ENCODE assay signal across 1 cellular context in the genomic region with DNA sequence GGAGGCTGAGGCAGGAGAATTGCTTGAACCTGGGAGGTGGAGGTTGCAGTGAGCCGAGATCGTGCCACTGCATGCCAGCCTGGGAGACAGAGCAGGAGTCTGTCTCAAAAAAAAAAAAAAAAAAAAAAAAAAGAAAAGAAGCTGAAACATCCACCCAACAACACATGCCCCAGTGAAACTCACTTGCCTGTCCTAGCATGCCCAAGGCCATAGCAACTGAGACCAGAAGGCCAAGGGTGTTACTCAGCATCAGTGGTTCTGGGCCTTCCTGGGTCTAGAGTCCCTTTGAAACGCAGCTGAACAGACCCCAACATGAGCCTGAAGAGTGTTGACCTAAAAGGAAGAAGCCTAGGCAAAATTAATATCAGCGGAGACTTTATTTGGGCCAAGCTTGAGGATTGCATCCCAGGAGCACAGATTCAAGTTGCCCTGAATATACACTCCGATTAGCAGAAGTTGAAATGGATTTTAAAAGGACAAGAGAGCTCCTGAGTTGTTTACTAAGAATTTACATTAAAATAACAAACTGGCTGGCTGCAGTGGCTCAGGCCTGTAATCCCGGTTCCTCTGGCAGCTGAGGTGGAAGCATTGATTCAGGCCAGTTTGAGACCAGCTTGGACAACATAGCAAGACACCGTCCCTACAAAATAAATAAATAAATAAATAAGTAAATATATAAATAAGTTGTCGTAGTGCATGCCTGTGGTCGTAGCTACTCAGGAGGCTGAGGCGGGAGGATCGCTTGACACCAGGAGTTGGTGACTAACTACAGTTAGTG.
TF ChIP-seq lines count a peak whose summit lies in the region.

No MANE protein-coding gene starts in this region.

TF ChIP-seq in WTC11, 78 proteins besides CTCF, POLR2A, EP300 and RAD21:
- TF ChIP-seq ZNF121 (CRISPR knock-in tag; IDR thresholded peaks at IDR 0.05) (peak; percentile 56; the same call in 1 of the 2 replicates), ZNF423 (CRISPR knock-in tag; IDR thresholded peaks at IDR 0.05) (no peak)
- TF ChIP-seq, protein P1, sequence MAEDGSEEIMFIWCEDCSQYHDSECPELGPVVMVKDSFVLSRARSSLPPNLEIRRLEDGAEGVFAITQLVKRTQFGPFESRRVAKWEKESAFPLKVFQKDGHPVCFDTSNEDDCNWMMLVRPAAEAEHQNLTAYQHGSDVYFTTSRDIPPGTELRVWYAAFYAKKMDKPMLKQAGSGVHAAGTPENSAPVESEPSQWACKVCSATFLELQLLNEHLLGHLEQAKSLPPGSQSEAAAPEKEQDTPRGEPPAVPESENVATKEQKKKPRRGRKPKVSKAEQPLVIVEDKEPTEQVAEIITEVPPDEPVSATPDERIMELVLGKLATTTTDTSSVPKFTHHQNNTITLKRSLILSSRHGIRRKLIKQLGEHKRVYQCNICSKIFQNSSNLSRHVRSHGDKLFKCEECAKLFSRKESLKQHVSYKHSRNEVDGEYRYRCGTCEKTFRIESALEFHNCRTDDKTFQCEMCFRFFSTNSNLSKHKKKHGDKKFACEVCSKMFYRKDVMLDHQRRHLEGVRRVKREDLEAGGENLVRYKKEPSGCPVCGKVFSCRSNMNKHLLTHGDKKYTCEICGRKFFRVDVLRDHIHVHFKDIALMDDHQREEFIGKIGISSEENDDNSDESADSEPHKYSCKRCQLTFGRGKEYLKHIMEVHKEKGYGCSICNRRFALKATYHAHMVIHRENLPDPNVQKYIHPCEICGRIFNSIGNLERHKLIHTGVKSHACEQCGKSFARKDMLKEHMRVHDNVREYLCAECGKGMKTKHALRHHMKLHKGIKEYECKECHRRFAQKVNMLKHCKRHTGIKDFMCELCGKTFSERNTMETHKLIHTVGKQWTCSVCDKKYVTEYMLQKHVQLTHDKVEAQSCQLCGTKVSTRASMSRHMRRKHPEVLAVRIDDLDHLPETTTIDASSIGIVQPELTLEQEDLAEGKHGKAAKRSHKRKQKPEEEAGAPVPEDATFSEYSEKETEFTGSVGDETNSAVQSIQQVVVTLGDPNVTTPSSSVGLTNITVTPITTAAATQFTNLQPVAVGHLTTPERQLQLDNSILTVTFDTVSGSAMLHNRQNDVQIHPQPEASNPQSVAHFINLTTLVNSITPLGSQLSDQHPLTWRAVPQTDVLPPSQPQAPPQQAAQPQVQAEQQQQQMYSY (CRISPR knock-in tag; IDR thresholded peaks at IDR 0.05): no peak
- TF ChIP-seq, protein P2, sequence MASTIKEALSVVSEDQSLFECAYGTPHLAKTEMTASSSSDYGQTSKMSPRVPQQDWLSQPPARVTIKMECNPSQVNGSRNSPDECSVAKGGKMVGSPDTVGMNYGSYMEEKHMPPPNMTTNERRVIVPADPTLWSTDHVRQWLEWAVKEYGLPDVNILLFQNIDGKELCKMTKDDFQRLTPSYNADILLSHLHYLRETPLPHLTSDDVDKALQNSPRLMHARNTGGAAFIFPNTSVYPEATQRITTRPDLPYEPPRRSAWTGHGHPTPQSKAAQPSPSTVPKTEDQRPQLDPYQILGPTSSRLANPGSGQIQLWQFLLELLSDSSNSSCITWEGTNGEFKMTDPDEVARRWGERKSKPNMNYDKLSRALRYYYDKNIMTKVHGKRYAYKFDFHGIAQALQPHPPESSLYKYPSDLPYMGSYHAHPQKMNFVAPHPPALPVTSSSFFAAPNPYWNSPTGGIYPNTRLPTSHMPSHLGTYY (CRISPR knock-in tag; IDR thresholded peaks at IDR 0.05): no peak
